Comparison of ENCODE assay signal across 8 cellular contexts in genomic region chr1:40530735-40531380, GRCh38. TPM values are rescaled to one million over a fixed set of nuclear protein-coding genes. Genes with fewer than 3 reads are reported as not detected.
DNase-seq lines count a peak whose midpoint lies in the region; ATAC-seq and TF ChIP-seq lines count a peak whose summit lies in the region.

No MANE protein-coding gene starts in this region.

- no peaks in the 10 kb centered on the region for H3K27me3 ChIP-seq in esophagus (ENCODE audit: control insufficient read depth in 1 of 2, insufficient read depth in 2 of 2, low read length in 2 of 2)
- H3K27me3 ChIP-seq in neuron (ENCODE audit: insufficient read depth, low read length), result no peaks in the 10 kb centered on the region

- H3K4me3 ChIP-seq in AG10803 (ENCODE audit: low read length) (peak overlapping the region; percentile 93), esophagus (ENCODE audit: low read depth in 1 of 2, low read length in 2 of 2) (peak overlapping the region; percentile 62 to 75), neuron (ENCODE audit: low read length) (peak overlapping the region; percentile 66)

- TF ChIP-seq CTCF in AG10803 (conservative IDR thresholded peaks at IDR 0.05; ENCODE audit: low read length), result no peak

- WGBS in esophagus, 2 donors, result 22 to 32% methylated on average over 5 of the region's 5 CpGs

- H3K4me1 ChIP-seq in esophagus (ENCODE audit: control insufficient read depth in 2 of 2, insufficient read depth in 2 of 2, low read length in 1 of 2) (no peaks in the 10 kb centered on the region), neuron (ENCODE audit: insufficient read depth, low read length) (peaks cover 3% of the 10 kb centered on the region)

- H3K36me3 ChIP-seq in esophagus (ENCODE audit: control insufficient read depth in 2 of 2, insufficient read depth in 2 of 2, low read length in 1 of 2) (no peaks in the 10 kb centered on the region), neuron (ENCODE audit: insufficient read depth, low read length) (peaks cover 3% of the 10 kb centered on the region)

- H3K9me3 ChIP-seq in esophagus (ENCODE audit: control insufficient read depth in 2 of 2, insufficient read depth in 1 of 2, low read depth in 1 of 2, low read length in 1 of 2) (no peaks in the 10 kb centered on the region), neuron (ENCODE audit: low read length) (no peaks in the 10 kb centered on the region)

- peak overlapping the region; percentile 85 to 94 for H3K27ac ChIP-seq in esophagus (ENCODE audit: low read depth in 2 of 2, low read length in 1 of 2)

- DNase-seq in AG10803 (ENCODE audit: low read depth) (peak; percentile 3), RPMI7951 (ENCODE audit: low read depth) (peak; percentile 43), HK-2 (ENCODE audit: unreplicated experiment) (no peak), MV-4-11 (lab: John Stamatoyannopoulos, UW) (no peak)

- peak; percentile 11 for ATAC-seq in GM19351 (IDR thresholded peaks at IDR 0.05; ENCODE audit: unreplicated experiment)
- ATAC-seq in GM19035 (IDR thresholded peaks at IDR 0.05; ENCODE audit: unreplicated experiment), result no peak

- H2AFZ ChIP-seq in neuron (ENCODE audit: low read depth, low read length), result peak overlapping the region; percentile 41

RNA-seq across cellular contexts. Expression of gene ZNF684, which starts 0.6 kb away (rescaled TPM):
- total RNA-seq in RPMI7951 (2014; rRNA removed; shearing (Covaris generic)), result 7.6 and 9.7 TPM in 2 replicates
- polyA plus RNA-seq in esophagus, result 1 to 10 TPM; 1.3 to 1.7 TPM

RNA-seq across cellular contexts. Expression of gene EXO5, which starts 22.3 kb away (rescaled TPM):
- total RNA-seq in RPMI7951 (2014; rRNA removed; shearing (Covaris generic)), result 11.5 and 15.3 TPM in 2 replicates
- polyA plus RNA-seq in esophagus, result 1 to 10 TPM; 3.6 to 4.3 TPM

RNA-seq across cellular contexts. Expression of gene ZFP69, which starts 53.8 kb away (rescaled TPM):
- 4.9 and 6.3 TPM in 2 replicates for total RNA-seq in RPMI7951 (2014; rRNA removed; shearing (Covaris generic))
- polyA plus RNA-seq in esophagus, result 1 to 10 TPM; 1.4 to 3.1 TPM

Comparison
In these comparisons a context has a peak if more than half of its experiments do, and no peak if none do; other contexts are left out.
1. DNase-seq: peak in AG10803 (single experiment) and RPMI7951 (single experiment); none in HK-2 (single experiment) and MV-4-11 (single experiment).
2. Peak in every context shown above with its lines, with median percentiles within 50 percentile points of each other: H3K4me3 ChIP-seq.